ENCODE assay signal across 8 cellular contexts in genomic region chr16:53434436-53435065, GRCh38. TPM values are rescaled to one million over a fixed set of nuclear protein-coding genes. Genes with fewer than 3 reads are reported as not detected.
DNase-seq lines count a peak whose midpoint lies in the region; ATAC-seq and TF ChIP-seq lines count a peak whose summit lies in the region.

Gene RBL2 (plus strand): TSS chr16:53434471. CDS start chr16:53434557, 86 bp downstream.

- intact Hi-C loops in lower lobe of right lung (cut with DNase I): no loop called here

- peak within 1 kb of the TSS; percentile 98 for H3K4me3 ChIP-seq in lower lobe of right lung

- H3K27ac ChIP-seq in lower lobe of right lung: peak within 1 kb of the TSS; percentile 99

- peak; percentile 49 for DNase-seq in A172 (ENCODE audit: low spot score)
- peak; percentile 65 for DNase-seq in NCI-H345 (lab: John Stamatoyannopoulos, UW)
- DNase-seq in activated CD4-positive, alpha-beta T cell treated with anti-CD3 and anti-CD28 coated beads, Interleukin-2, amount 50 U/mL, for 4 hours: peak; percentile 46 to 71
- DNase-seq in dermis microvascular lymphatic vessel endothelial cell (ENCODE audit: low read depth in 2 of 2): peak in 1 of 2 donors; percentile 87
- peak; percentile 92 for DNase-seq in lower lobe of right lung
- peak; percentile 24 to 70 (median 67) for DNase-seq in stimulated activated CD4-positive, alpha-beta T cell treated with anti-CD3 and anti-CD28 coated beads, TNF-alpha, amount 100 ng/mL, for 48 hours (ENCODE audit: low read depth in 3 of 3)

- TF ChIP-seq CTCF in lower lobe of right lung (IDR thresholded peaks at IDR 0.05): no peak

- no peaks in the 10 kb centered on the region for H3K36me3 ChIP-seq in lower lobe of right lung

- peaks cover 21% of the 10 kb centered on the region for H3K4me1 ChIP-seq in lower lobe of right lung

- no peaks in the 10 kb centered on the region for H3K27me3 ChIP-seq in lower lobe of right lung (ENCODE audit: low read depth)

- no peaks in the 10 kb centered on the region for H3K9me3 ChIP-seq in lower lobe of right lung

- ATAC-seq in GM18508 (IDR thresholded peaks at IDR 0.05; ENCODE audit: insufficient read depth, unreplicated experiment): peak; percentile 39
- peak; percentile 84 for ATAC-seq in HG02970 (IDR thresholded peaks at IDR 0.05; ENCODE audit: low FRiP score, unreplicated experiment)
- peak; percentile 95 to 97 for ATAC-seq in lower lobe of right lung

RNA-seq across cellular contexts. Expression of gene RBL2, which starts in this region (rescaled TPM):
- total RNA-seq in A172 (2014; rRNA removed; shearing (Covaris generic)): 43.2 and 47.1 TPM in 2 replicates
- 24.5 and 33.5 TPM in 2 replicates for total RNA-seq in dermis microvascular lymphatic vessel endothelial cell
- total RNA-seq in lower lobe of right lung: 96.5 TPM

Comparison
In these comparisons a context has a peak if more than half of its experiments do, and no peak if none do; other contexts are left out.
1. ATAC-seq: peak in every context shown above with its lines; median percentile 96 in lower lobe of right lung; 84 in HG02970; 39 in GM18508.